ENCODE assay signal across 28 cellular contexts in the genomic region with DNA sequence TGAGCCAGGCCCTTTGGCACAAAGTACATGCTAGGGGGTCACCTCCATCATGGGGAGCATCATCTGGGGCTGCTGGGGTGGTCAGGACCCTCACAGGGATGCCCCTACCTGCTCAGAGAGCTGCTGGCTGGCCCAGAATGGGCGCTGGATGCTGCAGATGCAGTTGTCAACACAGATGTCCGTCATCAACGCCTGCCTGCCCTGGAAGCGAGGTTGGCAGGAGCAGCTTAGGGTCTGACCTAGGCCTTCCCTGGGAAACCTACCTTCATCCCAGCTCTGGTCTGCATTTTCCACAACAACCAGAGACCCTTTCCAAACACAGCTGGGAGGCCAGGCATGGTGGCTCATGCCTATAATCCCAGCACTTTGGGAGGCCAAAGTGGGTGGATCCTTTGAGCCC.
"Had no signal": no experiment of that assay in that cellular context is flagged by ENCODE, and none has a peak within 500 bp of the region (broad histone marks: within the 10 kb centered on the region; RNA-seq: fewer than 3 reads in every experiment).

No MANE protein-coding gene starts in this region.

- DNase-seq: hypothalamus; immature natural killer cell; kidney; left colon; left lung; lower lobe of right lung; mammary epithelial cell; mesenchymal stem cell; naive thymus-derived CD8-positive, alpha-beta T cell; occipital lobe; right lobe of liver; stimulated activated CD4-positive, alpha-beta T cell treated with anti-CD3 and anti-CD28 coated beads, Interleukin-1b, Interleukin-23, amount 100 ng/mL, for 48 hours; stimulated activated CD4-positive, alpha-beta T cell treated with anti-CD3 and anti-CD28 coated beads, Interleukin-2, amount 100 ng/mL, for 48 hours; stimulated activated CD4-positive, alpha-beta T cell treated with anti-CD3 and anti-CD28 coated beads, Interleukin-4, amount 100 ng/mL, for 4 hours; stimulated activated CD8-positive, alpha-beta memory T cell treated with anti-CD3 and anti-CD28 coated beads, Interleukin-4, amount 100 ng/mL, for 48 hours; stimulated activated naive CD4-positive, alpha-beta T cell treated with Interleukin-2 at 50 U/mL for 16 hours; stimulated activated naive CD8-positive, alpha-beta T cell treated with anti-CD3 and anti-CD28 coated beads, Interleukin-15, amount 100 ng/mL, for 72 hours; substantia nigra; upper lobe of left lung had no signal

- H3K27ac Mint-ChIP-seq: immature natural killer cell; naive thymus-derived CD8-positive, alpha-beta T cell; progenitor cell of endocrine pancreas; stimulated activated memory B cell treated with anti-CD40 and anti-IgM and Interleukin-4, amounts not matched to agents 10 μg/mL and 1 μg/mL and 100 μg/mL, for 72 hours; stimulated activated naive CD8-positive, alpha-beta T cell treated with anti-CD3 and anti-CD28 coated beads, Interleukin-15, amount 100 ng/mL, for 72 hours had no signal

- H3K27ac ChIP-seq: left lung, lower lobe of right lung, neutrophil, parathyroid adenoma, right atrium auricular region, right lobe of liver, tibial nerve, upper lobe of left lung had no signal

- H3K4me1 ChIP-seq: left lung, lower lobe of right lung, parathyroid adenoma, right atrium auricular region, right lobe of liver, tibial nerve, upper lobe of left lung had no signal

- H3K4me3 ChIP-seq: left lung, lower lobe of right lung, right atrium auricular region, right lobe of liver, smooth muscle cell, tibial nerve, upper lobe of left lung had no signal

- H3K9me3 Mint-ChIP-seq: immature natural killer cell, nephron had no signal

- H3K4me3 Mint-ChIP-seq: immature natural killer cell; naive thymus-derived CD8-positive, alpha-beta T cell; nephron; neural crest cell; stimulated activated memory B cell treated with anti-CD40 and anti-IgM and Interleukin-4, amounts not matched to agents 10 μg/mL and 1 μg/mL and 100 μg/mL, for 72 hours; stimulated activated naive CD8-positive, alpha-beta T cell treated with anti-CD3 and anti-CD28 coated beads, Interleukin-15, amount 100 ng/mL, for 72 hours had no signal

- H3K9me3 ChIP-seq: left lung, lower lobe of right lung, neutrophil, right atrium auricular region, right lobe of liver, upper lobe of left lung had no signal

- H3K27me3 Mint-ChIP-seq: stimulated activated naive CD8-positive, alpha-beta T cell treated with anti-CD3 and anti-CD28 coated beads, Interleukin-15, amount 100 ng/mL, for 72 hours had no signal

- H3K4me1 Mint-ChIP-seq: stimulated activated memory B cell treated with anti-CD40 and anti-IgM and Interleukin-4, amounts not matched to agents 10 μg/mL and 1 μg/mL and 100 μg/mL, for 72 hours had no signal

- H3K36me3 Mint-ChIP-seq: immature natural killer cell; naive thymus-derived CD8-positive, alpha-beta T cell; stimulated activated memory B cell treated with anti-CD40 and anti-IgM and Interleukin-4, amounts not matched to agents 10 μg/mL and 1 μg/mL and 100 μg/mL, for 72 hours had no signal

- H3K27me3 ChIP-seq: neutrophil, right atrium auricular region, right lobe of liver, tibial nerve, upper lobe of left lung had no signal

- H3K36me3 ChIP-seq: left lung, lower lobe of right lung, neutrophil, right atrium auricular region, right lobe of liver, tibial nerve, upper lobe of left lung had no signal
